ENCODE assay signal across 14 cellular contexts in the genomic region with DNA sequence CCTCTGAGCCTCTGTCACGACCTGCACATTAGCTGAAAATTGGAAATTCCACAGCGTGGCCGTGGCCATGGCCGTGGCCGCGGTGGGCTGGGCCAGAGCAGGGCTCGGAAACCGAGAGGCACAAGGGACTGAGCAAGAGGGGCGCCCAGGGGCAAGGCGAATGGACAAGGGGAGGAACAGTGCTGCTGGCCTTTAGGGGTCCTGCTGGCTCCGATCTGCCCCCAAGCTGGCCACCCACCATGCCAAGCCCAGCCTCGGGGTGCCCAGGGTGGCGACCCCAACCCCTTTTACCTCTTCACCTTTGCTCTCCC.
"Had no signal": no experiment of that assay in that cellular context is flagged by ENCODE, and none has a peak within 500 bp of the region (broad histone marks: within the 10 kb centered on the region; RNA-seq: fewer than 3 reads in every experiment).

No MANE protein-coding gene starts in this region.

- H3K4me3 ChIP-seq: colonic mucosa, gastroesophageal sphincter, right atrium auricular region, skin epidermis, thyroid gland had no signal

- H3K4me1 ChIP-seq: colonic mucosa, gastroesophageal sphincter, right atrium auricular region, thyroid gland had no signal

- DNase-seq: activated CD4-positive, alpha-beta memory T cell treated with anti-CD3 and anti-CD28 coated beads, Interleukin-2, amount 10 ng/mL, durations not matched to agents 7 days and 5 days; activated gamma-delta T cell; activated naive CD8-positive, alpha-beta T cell treated with anti-CD3 and anti-CD28 coated beads for 36 hours; activated T-cell treated with anti-CD3 and anti-CD28 coated beads, Interleukin-2, amount 50 U/mL, for 48 hours; colonic mucosa; effector CD8-positive, alpha-beta T cell; hypothalamus; mesenchymal stem cell; T1000; thyroid gland had no signal

- H3K9me3 Mint-ChIP-seq: activated CD4-positive, alpha-beta memory T cell treated with anti-CD3 and anti-CD28 coated beads, Interleukin-2, amount 10 ng/mL, durations not matched to agents 7 days and 5 days; activated naive CD8-positive, alpha-beta T cell treated with anti-CD3 and anti-CD28 coated beads for 36 hours had no signal

- H3K4me3 Mint-ChIP-seq: activated CD4-positive, alpha-beta memory T cell treated with anti-CD3 and anti-CD28 coated beads, Interleukin-2, amount 10 ng/mL, durations not matched to agents 7 days and 5 days; activated naive CD8-positive, alpha-beta T cell treated with anti-CD3 and anti-CD28 coated beads for 36 hours had no signal

- ATAC-seq: gastroesophageal sphincter had no signal

- H3K27ac Mint-ChIP-seq: activated CD4-positive, alpha-beta memory T cell treated with anti-CD3 and anti-CD28 coated beads, Interleukin-2, amount 10 ng/mL, durations not matched to agents 7 days and 5 days; activated naive CD8-positive, alpha-beta T cell treated with anti-CD3 and anti-CD28 coated beads for 36 hours had no signal

- H3K36me3 Mint-ChIP-seq: activated naive CD8-positive, alpha-beta T cell treated with anti-CD3 and anti-CD28 coated beads for 36 hours had no signal

- H3K36me3 ChIP-seq: colonic mucosa, gastroesophageal sphincter, neutrophil, right atrium auricular region, thyroid gland had no signal

- H3K9me3 ChIP-seq: colonic mucosa, gastroesophageal sphincter, neutrophil, thyroid gland had no signal

- H3K4me1 Mint-ChIP-seq: activated CD4-positive, alpha-beta memory T cell treated with anti-CD3 and anti-CD28 coated beads, Interleukin-2, amount 10 ng/mL, durations not matched to agents 7 days and 5 days; activated naive CD8-positive, alpha-beta T cell treated with anti-CD3 and anti-CD28 coated beads for 36 hours had no signal

- H3K27ac ChIP-seq: colonic mucosa, gastroesophageal sphincter, neutrophil, right atrium auricular region, skin epidermis, thyroid gland had no signal
